1 cellular context compared by ENCODE assay signal in the genomic region with DNA sequence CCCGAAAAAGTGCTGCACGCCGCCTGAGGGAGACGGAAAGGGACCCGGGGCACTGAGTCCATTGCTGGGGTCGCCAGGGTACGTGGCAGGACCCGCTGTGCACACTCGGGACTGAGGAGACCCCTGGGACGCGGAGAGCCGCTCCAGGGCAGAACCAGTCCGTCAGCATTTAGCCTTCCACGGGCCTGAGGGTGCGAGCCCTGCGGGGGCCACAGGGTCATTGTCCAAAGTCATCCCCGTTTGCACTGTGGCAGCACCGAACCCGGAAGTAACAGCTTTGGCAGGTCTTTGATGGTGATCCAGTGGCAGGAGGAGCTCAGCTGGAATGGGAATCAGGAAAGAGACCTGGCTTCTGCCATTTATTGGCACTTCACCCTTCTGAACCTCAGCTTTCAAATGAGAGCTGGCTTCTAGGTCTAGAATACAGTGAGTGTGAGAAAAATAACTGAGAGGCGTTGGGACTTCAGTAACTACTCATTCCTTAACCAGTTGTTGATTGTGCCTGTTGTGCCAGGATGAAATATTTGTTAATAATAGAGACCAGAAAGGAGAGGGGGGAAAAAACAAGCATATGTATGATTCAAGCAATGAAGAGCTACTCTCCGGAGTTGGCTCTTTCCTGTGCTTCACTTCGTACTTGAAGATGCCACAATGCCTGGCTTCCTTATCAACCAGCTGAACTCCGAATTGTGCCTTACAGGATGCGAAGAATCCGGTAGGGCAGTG.
A peak's percentile ranks its signal among the peaks of the same experiment; 100 is the strongest.
TF ChIP-seq lines count a peak whose summit lies in the region.

No MANE protein-coding gene starts in this region.

TF ChIP-seq in HepG2, 621 proteins besides CTCF, POLR2A, EP300 and RAD21 (continued from another document and continues in another):
- no peak for TF ChIP-seq IRX3 (CRISPR knock-in tag; IDR thresholded peaks at IDR 0.05; ENCODE audit: borderline replicate concordance, low read depth)
- no peak for TF ChIP-seq ZNF251 (CRISPR knock-in tag; IDR thresholded peaks at IDR 0.05)
- TF ChIP-seq ZFP41 (CRISPR knock-in tag; IDR thresholded peaks at IDR 0.05; ENCODE audit: borderline replicate concordance) = no peak
- no peak for TF ChIP-seq ZNF138 (CRISPR knock-in tag; IDR thresholded peaks at IDR 0.05; ENCODE audit: low read depth)
- TF ChIP-seq MTF1 (CRISPR knock-in tag; IDR thresholded peaks at IDR 0.05) = no peak
- TF ChIP-seq ZNF3 (CRISPR knock-in tag; IDR thresholded peaks at IDR 0.05) = no peak
- TF ChIP-seq NR2F6 (IDR thresholded peaks at IDR 0.05) = peak; percentile 65
- peak; percentile 74 for TF ChIP-seq NR2F6 (CRISPR knock-in tag; IDR thresholded peaks at IDR 0.05)
- TF ChIP-seq, protein P1, sequence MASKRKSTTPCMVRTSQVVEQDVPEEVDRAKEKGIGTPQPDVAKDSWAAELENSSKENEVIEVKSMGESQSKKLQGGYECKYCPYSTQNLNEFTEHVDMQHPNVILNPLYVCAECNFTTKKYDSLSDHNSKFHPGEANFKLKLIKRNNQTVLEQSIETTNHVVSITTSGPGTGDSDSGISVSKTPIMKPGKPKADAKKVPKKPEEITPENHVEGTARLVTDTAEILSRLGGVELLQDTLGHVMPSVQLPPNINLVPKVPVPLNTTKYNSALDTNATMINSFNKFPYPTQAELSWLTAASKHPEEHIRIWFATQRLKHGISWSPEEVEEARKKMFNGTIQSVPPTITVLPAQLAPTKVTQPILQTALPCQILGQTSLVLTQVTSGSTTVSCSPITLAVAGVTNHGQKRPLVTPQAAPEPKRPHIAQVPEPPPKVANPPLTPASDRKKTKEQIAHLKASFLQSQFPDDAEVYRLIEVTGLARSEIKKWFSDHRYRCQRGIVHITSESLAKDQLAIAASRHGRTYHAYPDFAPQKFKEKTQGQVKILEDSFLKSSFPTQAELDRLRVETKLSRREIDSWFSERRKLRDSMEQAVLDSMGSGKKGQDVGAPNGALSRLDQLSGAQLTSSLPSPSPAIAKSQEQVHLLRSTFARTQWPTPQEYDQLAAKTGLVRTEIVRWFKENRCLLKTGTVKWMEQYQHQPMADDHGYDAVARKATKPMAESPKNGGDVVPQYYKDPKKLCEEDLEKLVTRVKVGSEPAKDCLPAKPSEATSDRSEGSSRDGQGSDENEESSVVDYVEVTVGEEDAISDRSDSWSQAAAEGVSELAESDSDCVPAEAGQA (IDR thresholded peaks at IDR 0.05; ENCODE audit: low read depth) = no peak
- TF ChIP-seq, protein P1 (CRISPR knock-in tag; IDR thresholded peaks at IDR 0.05; ENCODE audit: borderline replicate concordance) = no peak
- TF ChIP-seq NBN (conservative IDR thresholded peaks at IDR 0.05) = no peak
- TF ChIP-seq ZNF709 (CRISPR knock-in tag; IDR thresholded peaks at IDR 0.05) = no peak
- TF ChIP-seq ZNF10 (CRISPR knock-in tag; IDR thresholded peaks at IDR 0.05; ENCODE audit: borderline replicate concordance, low read depth) = no peak
- no peak for TF ChIP-seq NONO (IDR thresholded peaks at IDR 0.05)
- TF ChIP-seq NONO (CRISPR knock-in tag; conservative IDR thresholded peaks at IDR 0.05) = no peak; the same call in 1 of the 2 replicates
- no peak for TF ChIP-seq ZNF430 (CRISPR knock-in tag; IDR thresholded peaks at IDR 0.05)
- TF ChIP-seq SMAD1 (CRISPR knock-in tag; IDR thresholded peaks at IDR 0.05; ENCODE audit: borderline replicate concordance, low read depth) = no peak
- TF ChIP-seq, protein P2, sequence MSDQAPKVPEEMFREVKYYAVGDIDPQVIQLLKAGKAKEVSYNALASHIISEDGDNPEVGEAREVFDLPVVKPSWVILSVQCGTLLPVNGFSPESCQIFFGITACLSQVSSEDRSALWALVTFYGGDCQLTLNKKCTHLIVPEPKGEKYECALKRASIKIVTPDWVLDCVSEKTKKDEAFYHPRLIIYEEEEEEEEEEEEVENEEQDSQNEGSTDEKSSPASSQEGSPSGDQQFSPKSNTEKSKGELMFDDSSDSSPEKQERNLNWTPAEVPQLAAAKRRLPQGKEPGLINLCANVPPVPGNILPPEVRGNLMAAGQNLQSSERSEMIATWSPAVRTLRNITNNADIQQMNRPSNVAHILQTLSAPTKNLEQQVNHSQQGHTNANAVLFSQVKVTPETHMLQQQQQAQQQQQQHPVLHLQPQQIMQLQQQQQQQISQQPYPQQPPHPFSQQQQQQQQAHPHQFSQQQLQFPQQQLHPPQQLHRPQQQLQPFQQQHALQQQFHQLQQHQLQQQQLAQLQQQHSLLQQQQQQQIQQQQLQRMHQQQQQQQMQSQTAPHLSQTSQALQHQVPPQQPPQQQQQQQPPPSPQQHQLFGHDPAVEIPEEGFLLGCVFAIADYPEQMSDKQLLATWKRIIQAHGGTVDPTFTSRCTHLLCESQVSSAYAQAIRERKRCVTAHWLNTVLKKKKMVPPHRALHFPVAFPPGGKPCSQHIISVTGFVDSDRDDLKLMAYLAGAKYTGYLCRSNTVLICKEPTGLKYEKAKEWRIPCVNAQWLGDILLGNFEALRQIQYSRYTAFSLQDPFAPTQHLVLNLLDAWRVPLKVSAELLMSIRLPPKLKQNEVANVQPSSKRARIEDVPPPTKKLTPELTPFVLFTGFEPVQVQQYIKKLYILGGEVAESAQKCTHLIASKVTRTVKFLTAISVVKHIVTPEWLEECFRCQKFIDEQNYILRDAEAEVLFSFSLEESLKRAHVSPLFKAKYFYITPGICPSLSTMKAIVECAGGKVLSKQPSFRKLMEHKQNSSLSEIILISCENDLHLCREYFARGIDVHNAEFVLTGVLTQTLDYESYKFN (CRISPR knock-in tag; conservative IDR thresholded peaks at IDR 0.05) = peak; percentile 46; the same call in 1 of the 2 replicates
- TF ChIP-seq, protein P3, sequence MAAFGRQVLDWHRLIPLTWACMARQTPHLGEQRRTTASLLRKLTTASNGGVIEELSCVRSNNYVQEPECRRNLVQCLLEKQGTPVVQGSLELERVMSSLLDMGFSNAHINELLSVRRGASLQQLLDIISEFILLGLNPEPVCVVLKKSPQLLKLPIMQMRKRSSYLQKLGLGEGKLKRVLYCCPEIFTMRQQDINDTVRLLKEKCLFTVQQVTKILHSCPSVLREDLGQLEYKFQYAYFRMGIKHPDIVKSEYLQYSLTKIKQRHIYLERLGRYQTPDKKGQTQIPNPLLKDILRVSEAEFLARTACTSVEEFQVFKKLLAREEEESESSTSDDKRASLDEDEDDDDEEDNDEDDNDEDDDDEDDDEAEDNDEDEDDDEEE (CRISPR knock-in tag; IDR thresholded peaks at IDR 0.05) = no peak
- TF ChIP-seq TCF7L2 (IDR thresholded peaks at IDR 0.05; ENCODE audit: low read depth, low read length) = no peak
- no peak for TF ChIP-seq HDAC6 (IDR thresholded peaks at IDR 0.05; ENCODE audit: low read depth, low read length)
- TF ChIP-seq TEAD3 (CRISPR knock-in tag; optimal IDR thresholded peaks at IDR 0.05; ENCODE audit: borderline replicate concordance) = peak; percentile 6
- no peak for TF ChIP-seq ATAD3A (CRISPR knock-in tag; IDR thresholded peaks at IDR 0.05)
- TF ChIP-seq ZNF17 (CRISPR knock-in tag; IDR thresholded peaks at IDR 0.05) = no peak
- TF ChIP-seq MATR3 (CRISPR knock-in tag; IDR thresholded peaks at IDR 0.05) = no peak
- 0 out of 2 replicates have a peak, but pooled peaks have one; percentile 15 for TF ChIP-seq FOXC1 (CRISPR knock-in tag; IDR thresholded peaks at IDR 0.05; ENCODE audit: borderline replicate concordance)
- TF ChIP-seq, protein P4, sequence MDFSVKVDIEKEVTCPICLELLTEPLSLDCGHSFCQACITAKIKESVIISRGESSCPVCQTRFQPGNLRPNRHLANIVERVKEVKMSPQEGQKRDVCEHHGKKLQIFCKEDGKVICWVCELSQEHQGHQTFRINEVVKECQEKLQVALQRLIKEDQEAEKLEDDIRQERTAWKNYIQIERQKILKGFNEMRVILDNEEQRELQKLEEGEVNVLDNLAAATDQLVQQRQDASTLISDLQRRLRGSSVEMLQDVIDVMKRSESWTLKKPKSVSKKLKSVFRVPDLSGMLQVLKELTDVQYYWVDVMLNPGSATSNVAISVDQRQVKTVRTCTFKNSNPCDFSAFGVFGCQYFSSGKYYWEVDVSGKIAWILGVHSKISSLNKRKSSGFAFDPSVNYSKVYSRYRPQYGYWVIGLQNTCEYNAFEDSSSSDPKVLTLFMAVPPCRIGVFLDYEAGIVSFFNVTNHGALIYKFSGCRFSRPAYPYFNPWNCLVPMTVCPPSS (IDR thresholded peaks at IDR 0.05) = no peak
- TF ChIP-seq, protein P5, sequence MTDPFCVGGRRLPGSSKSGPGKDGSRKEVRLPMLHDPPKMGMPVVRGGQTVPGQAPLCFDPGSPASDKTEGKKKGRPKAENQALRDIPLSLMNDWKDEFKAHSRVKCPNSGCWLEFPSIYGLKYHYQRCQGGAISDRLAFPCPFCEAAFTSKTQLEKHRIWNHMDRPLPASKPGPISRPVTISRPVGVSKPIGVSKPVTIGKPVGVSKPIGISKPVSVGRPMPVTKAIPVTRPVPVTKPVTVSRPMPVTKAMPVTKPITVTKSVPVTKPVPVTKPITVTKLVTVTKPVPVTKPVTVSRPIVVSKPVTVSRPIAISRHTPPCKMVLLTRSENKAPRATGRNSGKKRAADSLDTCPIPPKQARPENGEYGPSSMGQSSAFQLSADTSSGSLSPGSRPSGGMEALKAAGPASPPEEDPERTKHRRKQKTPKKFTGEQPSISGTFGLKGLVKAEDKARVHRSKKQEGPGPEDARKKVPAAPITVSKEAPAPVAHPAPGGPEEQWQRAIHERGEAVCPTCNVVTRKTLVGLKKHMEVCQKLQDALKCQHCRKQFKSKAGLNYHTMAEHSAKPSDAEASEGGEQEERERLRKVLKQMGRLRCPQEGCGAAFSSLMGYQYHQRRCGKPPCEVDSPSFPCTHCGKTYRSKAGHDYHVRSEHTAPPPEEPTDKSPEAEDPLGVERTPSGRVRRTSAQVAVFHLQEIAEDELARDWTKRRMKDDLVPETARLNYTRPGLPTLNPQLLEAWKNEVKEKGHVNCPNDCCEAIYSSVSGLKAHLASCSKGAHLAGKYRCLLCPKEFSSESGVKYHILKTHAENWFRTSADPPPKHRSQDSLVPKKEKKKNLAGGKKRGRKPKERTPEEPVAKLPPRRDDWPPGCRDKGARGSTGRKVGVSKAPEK (CRISPR knock-in tag; IDR thresholded peaks at IDR 0.05; ENCODE audit: borderline replicate concordance) = no peak
- TF ChIP-seq NR2F1 (CRISPR knock-in tag; IDR thresholded peaks at IDR 0.05) = peak; percentile 38 to 44; a peak in 3 of 4 replicates
- TF ChIP-seq, protein P6, sequence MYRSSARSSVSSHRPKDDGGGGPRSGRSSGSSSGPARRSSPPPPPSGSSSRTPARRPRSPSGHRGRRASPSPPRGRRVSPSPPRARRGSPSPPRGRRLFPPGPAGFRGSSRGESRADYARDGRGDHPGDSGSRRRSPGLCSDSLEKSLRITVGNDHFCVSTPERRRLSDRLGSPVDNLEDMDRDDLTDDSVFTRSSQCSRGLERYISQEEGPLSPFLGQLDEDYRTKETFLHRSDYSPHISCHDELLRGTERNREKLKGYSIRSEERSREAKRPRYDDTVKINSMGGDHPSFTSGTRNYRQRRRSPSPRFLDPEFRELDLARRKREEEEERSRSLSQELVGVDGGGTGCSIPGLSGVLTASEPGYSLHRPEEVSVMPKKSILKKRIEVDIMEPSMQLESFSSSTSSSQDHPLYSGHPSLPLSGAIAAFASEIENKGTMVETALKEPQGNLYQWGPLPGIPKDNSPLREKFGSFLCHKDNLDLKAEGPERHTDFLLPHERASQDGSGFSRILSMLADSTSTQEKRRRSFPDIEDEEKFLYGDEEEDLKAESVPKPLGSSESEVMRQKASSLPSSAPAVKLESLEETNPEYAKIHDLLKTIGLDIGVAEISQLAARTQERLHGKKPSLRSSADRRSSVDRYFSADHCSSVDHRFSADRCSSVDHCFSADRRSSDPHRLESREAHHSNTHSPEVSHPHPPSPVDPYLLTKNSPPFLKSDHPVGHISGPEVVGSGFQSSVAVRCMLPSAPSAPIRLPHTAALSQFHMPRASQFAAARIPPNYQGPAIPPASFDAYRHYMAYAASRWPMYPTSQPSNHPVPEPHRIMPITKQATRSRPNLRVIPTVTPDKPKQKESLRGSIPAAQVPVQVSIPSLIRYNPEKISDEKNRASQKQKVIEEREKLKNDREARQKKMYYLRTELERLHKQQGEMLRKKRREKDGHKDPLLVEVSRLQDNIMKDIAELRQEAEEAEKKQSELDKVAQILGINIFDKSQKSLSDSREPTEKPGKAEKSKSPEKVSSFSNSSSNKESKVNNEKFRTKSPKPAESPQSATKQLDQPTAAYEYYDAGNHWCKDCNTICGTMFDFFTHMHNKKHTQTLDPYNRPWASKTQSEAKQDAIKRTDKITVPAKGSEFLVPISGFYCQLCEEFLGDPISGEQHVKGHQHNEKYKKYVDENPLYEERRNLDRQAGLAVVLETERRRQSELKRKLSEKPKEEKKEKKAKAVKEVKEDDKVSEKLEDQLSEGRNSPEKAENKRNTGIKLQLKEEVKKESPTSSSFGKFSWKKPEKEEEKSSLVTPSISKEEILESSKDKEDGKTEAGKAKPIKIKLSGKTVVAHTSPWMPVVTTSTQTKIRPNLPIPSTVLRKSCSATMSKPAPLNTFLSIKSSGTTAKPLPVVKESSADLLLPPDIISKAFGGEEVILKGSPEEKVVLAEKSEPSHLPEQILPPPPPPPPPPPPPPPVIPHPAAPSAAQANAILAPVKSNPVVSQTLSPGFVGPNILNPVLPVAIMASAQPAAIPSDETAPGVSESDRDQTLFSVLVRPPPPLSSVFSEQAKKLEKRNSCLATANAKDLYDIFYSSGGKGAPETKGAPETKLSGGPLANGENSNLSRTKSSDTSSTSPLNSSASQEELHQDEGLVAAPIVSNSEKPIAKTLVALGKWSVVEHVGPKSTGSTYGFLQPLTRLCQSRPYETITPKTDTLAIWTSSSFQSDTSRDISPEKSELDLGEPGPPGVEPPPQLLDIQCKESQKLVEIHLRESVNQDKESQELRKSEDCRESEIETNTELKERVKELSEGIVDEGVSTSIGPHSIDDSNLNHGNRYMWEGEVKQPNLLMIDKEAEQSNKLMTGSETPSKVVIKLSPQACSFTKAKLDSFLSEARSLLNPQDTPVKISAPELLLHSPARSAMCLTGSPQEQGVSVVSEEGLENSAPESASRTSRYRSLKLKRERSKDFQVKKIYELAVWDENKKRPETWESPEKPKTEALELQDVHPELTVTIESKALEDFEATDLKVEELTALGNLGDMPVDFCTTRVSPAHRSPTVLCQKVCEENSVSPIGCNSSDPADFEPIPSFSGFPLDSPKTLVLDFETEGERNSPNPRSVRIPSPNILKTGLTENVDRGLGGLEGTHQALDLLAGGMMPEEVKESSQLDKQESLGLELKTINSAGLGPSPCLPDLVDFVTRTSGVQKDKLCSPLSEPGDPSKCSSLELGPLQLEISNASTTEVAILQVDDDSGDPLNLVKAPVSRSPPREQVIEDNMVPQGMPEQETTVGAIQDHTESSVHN (CRISPR knock-in tag; IDR thresholded peaks at IDR 0.05) = 0 out of 2 replicates have a peak, but pooled peaks have one; percentile 30
- TF ChIP-seq PHB2 (IDR thresholded peaks at IDR 0.05; ENCODE audit: partially characterized antibody) = no peak
- peak; percentile 87; the same call in 1 of the 2 replicates for TF ChIP-seq ELF4 (CRISPR knock-in tag; IDR thresholded peaks at IDR 0.05; ENCODE audit: borderline replicate concordance)
